Comparison of ENCODE assay signal across 9 cellular contexts in genomic region chr1:95232646-95233320, GRCh38. TPM values are rescaled to one million over a fixed set of nuclear protein-coding genes. Genes with fewer than 3 reads are reported as not detected.
A peak's percentile ranks its signal among the peaks of the same experiment; 100 is the strongest.
DNase-seq lines count a peak whose midpoint lies in the region; ATAC-seq and TF ChIP-seq lines count a peak whose summit lies in the region.
"Had no signal": no experiment of that assay in that cellular context is flagged by ENCODE, and none has a peak within 500 bp of the region (broad histone marks: within the 10 kb centered on the region; RNA-seq: fewer than 3 reads in every experiment).

No MANE protein-coding gene starts in this region.

- TF ChIP-seq CTCF in CD8-positive, alpha-beta T cell (IDR thresholded peaks at IDR 0.05), result no peak
- TF ChIP-seq CTCF in ovary (IDR thresholded peaks at IDR 0.05), result no peak

- intact Hi-C loops in CD8-positive, alpha-beta T cell (cut with DNase I, micrococcal nuclease), result loop anchor here (5.0 to 10.0 kb wide), 6 partner anchors 115 to 1888 kb away; partner anchors contain the start of genes DR1 (in 2 of the 2), PTBP2 (in 2 of the 2), ABCD3 (in 1 of the 2) and TLCD4 (in 1 of the 2)
- intact Hi-C loops in activated CD4-positive, alpha-beta memory T cell treated with anti-CD3 and anti-CD28 coated beads for 36 hours (cut with micrococcal nuclease), result loop anchor here (5.0 to 10.0 kb wide), 4 partner anchors 268 to 1490 kb away; partner anchors contain the start of genes CNN3 and PTBP2
- intact Hi-C loops in Right ventricle myocardium superior (cut with DNase I) (loop anchor here (5.0 to 10.0 kb wide), 2 partner anchors 118 to 160 kb away; partner anchors contain the start of genes ALG14 and TLCD4), ovary (cut with DNase I) (loop anchor here (5.0 to 10.0 kb wide), 6 partner anchors 115 to 828 kb away; partner anchors contain the start of genes ALG14 (in 1 of the 4) and TLCD4 (in 1 of the 4))

- no peak for DNase-seq in CD8-positive, alpha-beta T cell
- DNase-seq in activated CD4-positive, alpha-beta memory T cell treated with anti-CD3 and anti-CD28 coated beads for 36 hours, result no peak
- DNase-seq in Right ventricle myocardium superior (no peak), ovary (peak in 2 of 5 donors; percentile 26 to 39), NCI-H446 treated with DMSO at 0.1 percent for 48 hours (lab: John Stamatoyannopoulos, UW) (no peak)
- DNase-seq in activated CD4-positive, alpha-beta T cell treated with anti-CD3 and anti-CD28 coated beads, Interleukin-2, amount 50 U/mL, for 48 hours, result no peak
- DNase-seq: NCI-H1436 had no signal

- peaks cover 35% of the 10 kb centered on the region for H3K4me1 Mint-ChIP-seq in CD8-positive, alpha-beta T cell (ENCODE audit: low read depth)
- peaks cover 30% of the 10 kb centered on the region for H3K4me1 Mint-ChIP-seq in activated CD4-positive, alpha-beta memory T cell treated with anti-CD3 and anti-CD28 coated beads for 36 hours (ENCODE audit: low read depth)

- H3K27ac ChIP-seq in CD8-positive, alpha-beta T cell (ENCODE audit: low read depth, low read length), result no peak overlapping the region
- H3K27ac ChIP-seq in ovary, result peak overlapping the region in 1 of 2 donors; percentile 67

- H3K4me3 ChIP-seq in CD8-positive, alpha-beta T cell (ENCODE audit: low read depth, low read length), result peak overlapping the region; percentile 93
- peak overlapping the region; percentile 92 for H3K4me3 ChIP-seq in ovary

- CTCF ChIA-PET in CD8-positive, alpha-beta T cell (lab: Charles Lee), result interaction anchor here (0.5 to 3.5 kb wide), 8 partner anchors 9 to 158 kb away, joined by 3 to 23 read pairs (median 6); no protein-coding TSS in a partner anchor
- CTCF ChIA-PET in activated CD4-positive, alpha-beta memory T cell treated with anti-CD3 and anti-CD28 coated beads for 36 hours (lab: Charles Lee), result interaction anchor here (1.1 to 2.7 kb wide), 7 partner anchors 101 to 378 kb away, joined by 4 to 31 read pairs (median 14); partner anchors contain the start of genes ALG14 and TLCD4

- peaks cover 15% of the 10 kb centered on the region for H3K4me1 ChIP-seq in CD8-positive, alpha-beta T cell (ENCODE audit: insufficient read depth, low read length)
- peaks cover 1% of the 10 kb centered on the region for H3K4me1 ChIP-seq in ovary (ENCODE audit: insufficient read depth)

- no peak for TF ChIP-seq EP300 in ovary (IDR thresholded peaks at IDR 0.05)

- no peak for TF ChIP-seq POLR2A in ovary (IDR thresholded peaks at IDR 0.05)

- no peaks in the 10 kb centered on the region for H3K27me3 ChIP-seq in CD8-positive, alpha-beta T cell (ENCODE audit: insufficient read depth, low read length)
- no peaks in the 10 kb centered on the region for H3K27me3 ChIP-seq in ovary

- peaks cover 12% of the 10 kb centered on the region for H3K36me3 Mint-ChIP-seq in CD8-positive, alpha-beta T cell
- H3K36me3 Mint-ChIP-seq in activated CD4-positive, alpha-beta memory T cell treated with anti-CD3 and anti-CD28 coated beads for 36 hours, result peaks cover 8% of the 10 kb centered on the region

- H3K9me3 ChIP-seq in CD8-positive, alpha-beta T cell (ENCODE audit: low read length), result no peaks in the 10 kb centered on the region
- H3K9me3 ChIP-seq in ovary, result no peaks in the 10 kb centered on the region

- no peaks in the 10 kb centered on the region for H3K36me3 ChIP-seq in CD8-positive, alpha-beta T cell (ENCODE audit: insufficient read depth, low read length)
- no peaks in the 10 kb centered on the region for H3K36me3 ChIP-seq in ovary

- peaks cover 11% of the 10 kb centered on the region for H3K27me3 Mint-ChIP-seq in CD8-positive, alpha-beta T cell (ENCODE audit: low read depth)
- H3K27me3 Mint-ChIP-seq in activated CD4-positive, alpha-beta memory T cell treated with anti-CD3 and anti-CD28 coated beads for 36 hours, result peaks cover 7% of the 10 kb centered on the region

- peak overlapping the region; percentile 85 for H3K4me3 Mint-ChIP-seq in CD8-positive, alpha-beta T cell
- H3K4me3 Mint-ChIP-seq in activated CD4-positive, alpha-beta memory T cell treated with anti-CD3 and anti-CD28 coated beads for 36 hours, result peak overlapping the region; percentile 86

- 5 to 10% (median 6%) methylated on average over 8 of the region's 8 CpGs for WGBS in ovary, 3 donors

- no peaks in the 10 kb centered on the region for H3K9me3 Mint-ChIP-seq in CD8-positive, alpha-beta T cell
- no peaks in the 10 kb centered on the region for H3K9me3 Mint-ChIP-seq in activated CD4-positive, alpha-beta memory T cell treated with anti-CD3 and anti-CD28 coated beads for 36 hours

- POLR2A ChIA-PET in CD8-positive, alpha-beta T cell (lab: Charles Lee), result interaction anchor here (0.6 to 2.3 kb wide), 3 partner anchors 12 to 160 kb away, joined by 6 to 21 read pairs (median 13); partner anchors contain the start of gene ALG14
- POLR2A ChIA-PET in activated CD4-positive, alpha-beta memory T cell treated with anti-CD3 and anti-CD28 coated beads for 36 hours (lab: Charles Lee), result no interaction called here

- ATAC-seq in CD8-positive, alpha-beta T cell, result no peak
- ATAC-seq in Right ventricle myocardium superior (ENCODE audit: poor library complexity) (peak; percentile 5), HG02588 (IDR thresholded peaks at IDR 0.05; ENCODE audit: unreplicated experiment) (no peak), HG02678 (IDR thresholded peaks at IDR 0.05; ENCODE audit: unreplicated experiment) (no peak)

- no peak overlapping the region for H3K27ac Mint-ChIP-seq in CD8-positive, alpha-beta T cell
- H3K27ac Mint-ChIP-seq in activated CD4-positive, alpha-beta memory T cell treated with anti-CD3 and anti-CD28 coated beads for 36 hours, result no peak overlapping the region

RNA-seq across cellular contexts. Expression of gene RWDD3, which starts 1.2 kb away (rescaled TPM):
- 10 to 100 TPM; 14.9 to 17.8 TPM for total RNA-seq in CD8-positive, alpha-beta T cell
- 10 to 100 TPM; 10.8 to 13.9 TPM for total RNA-seq in activated CD4-positive, alpha-beta memory T cell treated with anti-CD3 and anti-CD28 coated beads for 36 hours
- total RNA-seq in Right ventricle myocardium superior (15.9 TPM), ovary (10 to 100 TPM in 6 of 7 donors, 1 to 10 TPM in 1; 9.7 to 18.0 (median 14.2) TPM)
- polyA plus RNA-seq in ovary, result 10 to 100 TPM; 15.7 to 17.2 TPM
